Comparison of ENCODE assay signal across 34 cellular contexts in the genomic region with DNA sequence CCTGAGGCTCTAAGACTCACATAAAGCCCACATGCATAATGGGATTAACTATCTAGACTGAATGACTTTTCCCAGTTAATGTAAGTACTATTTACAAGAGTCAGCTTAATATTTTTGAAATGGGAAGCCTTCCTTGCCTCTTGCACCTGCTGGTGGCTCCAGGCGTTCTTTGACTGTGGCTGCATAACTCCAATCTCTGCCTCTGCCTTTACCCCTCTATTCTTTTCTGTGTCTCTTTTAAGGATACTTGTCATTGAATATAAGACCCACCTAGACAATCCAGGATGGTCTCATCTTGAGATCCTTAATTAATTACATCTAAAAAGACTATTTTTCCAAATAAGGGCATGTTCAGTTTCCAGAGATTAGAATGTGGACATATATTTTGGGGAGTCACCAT.
"Had no signal": no experiment of that assay in that cellular context is flagged by ENCODE, and none has a peak within 500 bp of the region (broad histone marks: within the 10 kb centered on the region; RNA-seq: fewer than 3 reads in every experiment).

No MANE protein-coding gene starts in this region.

- H3K36me3 ChIP-seq: MG63 had no signal

- H3K4me3 ChIP-seq: MG63 had no signal

- H3K27me3 ChIP-seq: MG63 had no signal

- DNase-seq: Karpas-422, Kasumi-1, MG63, MM.1S, MV-4-11, NCI-H1048, NCI-H1092, NCI-H1092 treated with DMSO at 0.1 percent for 48 hours, NCI-H1105, NCI-H1105 treated with DMSO at 0.1 percent for 48 hours, NCI-H1417, NCI-H1417 treated with DMSO at 0.1 percent for 48 hours, NCI-H1436, NCI-H1436 treated with DMSO at 0.1 percent for 48 hours, NCI-H146, NCI-H1694, NCI-H1694 treated with DMSO at 0.1 percent for 48 hours, NCI-H187, NCI-H187 treated with DMSO at 0.1 percent for 48 hours, NCI-H2029, NCI-H2029 treated with DMSO at 0.1 percent for 48 hours, NCI-H2081, NCI-H2081 treated with DMSO at 0.1 percent for 48 hours, NCI-H2107, NCI-H2171, NCI-H2171 treated with DMSO at 0.1 percent for 48 hours, NCI-H2227 treated with DMSO at 0.1 percent for 48 hours, NCI-H226, NCI-H345, NCI-H446, NCI-H446 treated with DMSO at 0.1 percent for 48 hours, NCI-H510A, NCI-H510A treated with DMSO at 0.1 percent for 48 hours, NCI-H524 had no signal
